ENCODE assay signal across 22 cellular contexts in genomic region chr1:223243441-223244050, GRCh38.
DNase-seq lines count a peak whose midpoint lies in the region; ATAC-seq and TF ChIP-seq lines count a peak whose summit lies in the region.
"Had no signal": no experiment of that assay in that cellular context is flagged by ENCODE, and none has a peak within 500 bp of the region (broad histone marks: within the 10 kb centered on the region; RNA-seq: fewer than 3 reads in every experiment).

No MANE protein-coding gene starts in this region.

- no peak overlapping the region for H3K4me3 Mint-ChIP-seq in H9
- no peak overlapping the region for H3K4me3 Mint-ChIP-seq in central memory CD8-positive, alpha-beta T cell
- no peak overlapping the region for H3K4me3 Mint-ChIP-seq in T-cell
- H3K4me3 Mint-ChIP-seq: CD8-positive, alpha-beta T cell had no signal

- H3K9me3 Mint-ChIP-seq in H9 (no peaks in the 10 kb centered on the region; a peak in 1 of 5 replicates), T-cell (peaks cover 0 to 2% (median 1%) of the 10 kb centered on the region in 3 donors)
- H3K9me3 Mint-ChIP-seq in central memory CD8-positive, alpha-beta T cell: no peaks in the 10 kb centered on the region
- H3K9me3 Mint-ChIP-seq: CD8-positive, alpha-beta T cell had no signal

- no peak overlapping the region; the same call in 1 of the 2 replicates for H3K14ac ChIP-seq in H9 (ENCODE audit: insufficient read depth, low read length)
- H3K14ac ChIP-seq in neuronal stem cell (ENCODE audit: low read length): no peak overlapping the region

- H2BK15ac ChIP-seq in H9 (ENCODE audit: low read depth, low read length): no peak overlapping the region
- no peak overlapping the region for H2BK15ac ChIP-seq in neuronal stem cell (ENCODE audit: low read length)

- no peak for TF ChIP-seq EP300 in ovary (IDR thresholded peaks at IDR 0.05)

- H3T11ph ChIP-seq in H9 (ENCODE audit: low read length): no peak overlapping the region

- H3K36me3 ChIP-seq in KMS-11 (ENCODE audit: insufficient read depth) (no peaks in the 10 kb centered on the region), neuronal stem cell (replicated peaks in 1 of 2; ENCODE audit: control insufficient read depth in 2 of 2, insufficient read depth in 2 of 2, low read length in 2 of 2) (no peaks in the 10 kb centered on the region), ovary (no peaks in the 10 kb centered on the region)

- TF ChIP-seq CTCF in H9 (conservative IDR thresholded peaks at IDR 0.05) (no peak), KMS-11 (conservative IDR thresholded peaks at IDR 0.05; ENCODE audit: low read depth, low read length) (no peak), ovary (IDR thresholded peaks at IDR 0.05) (no peak)

- H2BK5ac ChIP-seq in H9 (ENCODE audit: insufficient read length, low read length) (no peak overlapping the region), neuronal stem cell (ENCODE audit: low read length) (no peak overlapping the region)

- no peak overlapping the region for H3K27ac Mint-ChIP-seq in H9
- peak overlapping the region; percentile 11 for H3K27ac Mint-ChIP-seq in central memory CD8-positive, alpha-beta T cell (ENCODE audit: low read depth)
- no peak overlapping the region for H3K27ac Mint-ChIP-seq in T-cell
- H3K27ac Mint-ChIP-seq: CD8-positive, alpha-beta T cell; IgD-negative memory B cell had no signal

- H3K23me2 ChIP-seq in H9 (ENCODE audit: insufficient read length, low read depth, low read length, poor library complexity, severe bottlenecking): no peaks in the 10 kb centered on the region

- H3K27me3 Mint-ChIP-seq in H9 (ENCODE audit: low read depth) (peaks cover 13% of the 10 kb centered on the region), T-cell (no peaks in the 10 kb centered on the region)
- peaks cover 31% of the 10 kb centered on the region for H3K27me3 Mint-ChIP-seq in central memory CD8-positive, alpha-beta T cell

- H3K4me1 ChIP-seq in H9 (ENCODE audit: insufficient read depth, low read length) (no peaks in the 10 kb centered on the region), KMS-11 (ENCODE audit: low read depth, poor library complexity, severe bottlenecking) (peaks cover 42% of the 10 kb centered on the region), neuronal stem cell (ENCODE audit: control insufficient read depth in 2 of 2, insufficient read depth in 1 of 2, low read depth in 1 of 2, low read length in 2 of 2) (peaks cover 0 to 2% of the 10 kb centered on the region in 2 donors), ovary (ENCODE audit: insufficient read depth) (no peaks in the 10 kb centered on the region)

- POLR2A ChIA-PET in T-cell (lab: Charles Lee): interaction anchor here in 1 of 2 donors (0.5 to 0.8 kb wide), 2 partner anchors 9 to 14 kb away, joined by 3 to 12 read pairs; no protein-coding TSS in a partner anchor

- H2AK5ac ChIP-seq in H9 (ENCODE audit: insufficient read length, low read length) (no peak overlapping the region), neuronal stem cell (ENCODE audit: low read depth, low read length) (no peak overlapping the region)

- H2BK120ac ChIP-seq in H9 (ENCODE audit: low read depth, low read length, poor library complexity, severe bottlenecking) (no peak overlapping the region), neuronal stem cell (ENCODE audit: low read depth, low read length) (no peak overlapping the region)

- ATAC-seq in central memory CD8-positive, alpha-beta T cell (replicated peaks; ENCODE audit: extremely low read depth, poor library complexity, severe bottlenecking): no peak
- ATAC-seq in HG03108 (IDR thresholded peaks at IDR 0.05; ENCODE audit: unreplicated experiment) (no peak), T-cell (replicated peaks in 1 of 4) (no peak)
- ATAC-seq: CD8-positive, alpha-beta T cell; HCT116 had no signal

- H3K4me1 Mint-ChIP-seq in H9 (no peaks in the 10 kb centered on the region), T-cell (peaks cover 38 to 60% (median 48%) of the 10 kb centered on the region in 3 donors)
- H3K4me1 Mint-ChIP-seq in central memory CD8-positive, alpha-beta T cell: peaks cover 5% of the 10 kb centered on the region
- H3K4me1 Mint-ChIP-seq: IgD-negative memory B cell had no signal

- H2BK12ac ChIP-seq in H9 (ENCODE audit: insufficient read length, low read depth, low read length): no peak overlapping the region
- H2BK12ac ChIP-seq in neuronal stem cell (ENCODE audit: low read length): no peak overlapping the region

- H3K9me3 ChIP-seq in H9 (ENCODE audit: control insufficient read depth, low read depth, low read length): no peaks in the 10 kb centered on the region
- H3K9me3 ChIP-seq in neuronal stem cell (replicated peaks in 1 of 2; ENCODE audit: control insufficient read depth in 2 of 2, insufficient read depth in 1 of 2, low read depth in 1 of 2, low read length in 2 of 2): no peaks in the 10 kb centered on the region
- H3K9me3 ChIP-seq in ovary: no peaks in the 10 kb centered on the region

- H3K79me1 ChIP-seq in H9 (ENCODE audit: insufficient read depth, low read depth, low read length, poor library complexity, severe bottlenecking): no peaks in the 10 kb centered on the region
- no peaks in the 10 kb centered on the region for H3K79me1 ChIP-seq in neuronal stem cell (ENCODE audit: low read depth, low read length)

- H3K18ac ChIP-seq in H9 (ENCODE audit: insufficient read length, low read depth, low read length) (no peak overlapping the region), neuronal stem cell (ENCODE audit: low read length) (peak overlapping the region; percentile 38)

- H4K91ac ChIP-seq in H9 (ENCODE audit: insufficient read length, low read depth, low read length) (no peak overlapping the region), neuronal stem cell (ENCODE audit: low read depth, low read length, poor library complexity) (no peak overlapping the region)

- intact Hi-C loops in ovary (cut with DNase I): no loop called here

- no peak overlapping the region for H2BK20ac ChIP-seq in H9 (ENCODE audit: low read depth, low read length, poor library complexity, severe bottlenecking)

- no peak overlapping the region for H2AFZ ChIP-seq in H9 (ENCODE audit: low read length)
- no peak overlapping the region for H2AFZ ChIP-seq in KMS-11 (ENCODE audit: low read depth)
- no peak overlapping the region for H2AFZ ChIP-seq in neuronal stem cell (ENCODE audit: low read length)

- H4K20me1 ChIP-seq in H9 (ENCODE audit: control insufficient read depth, insufficient read depth, insufficient read length) (peaks cover 3% of the 10 kb centered on the region), KMS-11 (ENCODE audit: insufficient read depth) (no peaks in the 10 kb centered on the region)

- peak; percentile 8 for DNase-seq in H9
- no peak for DNase-seq in central memory CD8-positive, alpha-beta T cell (ENCODE audit: low spot score in 2 of 2)
- no peak for DNase-seq in neuronal stem cell (ENCODE audit: low spot score)
- no peak for DNase-seq in ovary
- DNase-seq in T-cell: no peak
- DNase-seq: C1 segment of cervical spinal cord, DMS79 treated with DMSO at 0.1 percent for 48 hours, GF-D8, Kasumi-1, NCI-H1105, NCI-H1436 treated with DMSO at 0.1 percent for 48 hours, NCI-H187 treated with DMSO at 0.1 percent for 48 hours, NCI-H446, NCI-H524 treated with DMSO at 0.1 percent for 48 hours, Right ventricle myocardium superior, RPMI8226 had no signal

- H3K27ac ChIP-seq in H9 (ENCODE audit: insufficient read length, low read depth, low read length) (no peak overlapping the region), KMS-11 (peak overlapping the region; percentile 39), neuronal stem cell (replicated peaks; ENCODE audit: low read length) (no peak overlapping the region), ovary (no peak overlapping the region)
- H3K27ac ChIP-seq: HL-60 had no signal

- H3K36me3 Mint-ChIP-seq in H9 (ENCODE audit: insufficient read depth in 1 of 3, low read depth in 3 of 3) (no peaks in the 10 kb centered on the region), T-cell (peaks cover 4% of the 10 kb centered on the region)
- no peaks in the 10 kb centered on the region for H3K36me3 Mint-ChIP-seq in central memory CD8-positive, alpha-beta T cell (ENCODE audit: insufficient read depth)
- H3K36me3 Mint-ChIP-seq: CD8-positive, alpha-beta T cell; IgD-negative memory B cell had no signal

- H3K23ac ChIP-seq in H9 (ENCODE audit: insufficient read length, low read depth, low read length) (no peak overlapping the region), neuronal stem cell (ENCODE audit: low read depth, low read length, poor library complexity) (no peak overlapping the region)

- WGBS in H9 (ENCODE audit: extremely low coverage, insufficient read length, low lambda C conversion rate): no CpG with 5 or more reads among the region's 6 CpGs
- no CpG with 5 or more reads among the region's 6 CpGs for WGBS in neuronal stem cell (ENCODE audit: extremely low coverage in 2 of 2, insufficient read length in 2 of 2, insufficient replicate concordance in 1 of 2), 2 donors
- 63 to 72% (median 67%) methylated on average over 6 of the region's 6 CpGs for WGBS in ovary, 3 donors

- no peak overlapping the region for H4K5ac ChIP-seq in H9 (ENCODE audit: insufficient read length, low read depth, low read length)

- H3K9ac ChIP-seq in H9 (ENCODE audit: extremely low read depth, insufficient read length, low read length): no peak overlapping the region
- H3K9ac ChIP-seq in KMS-11: no peak overlapping the region
- no peak overlapping the region for H3K9ac ChIP-seq in neuronal stem cell (ENCODE audit: low read depth, low read length, poor library complexity)

- CTCF ChIA-PET in T-cell (lab: Charles Lee): interaction anchor here in 1 of 2 donors (0.5 kb wide), 1 partner anchor 184 kb away, joined by 4 read pairs; no protein-coding TSS in a partner anchor

- H3K4me3 ChIP-seq in KMS-11 (IDR thresholded peaks at IDR 0.05; ENCODE audit: insufficient read depth, low read depth, low read length): no peak overlapping the region
- H3K4me3 ChIP-seq in neuronal stem cell (ENCODE audit: low read length in 2 of 2): no peak overlapping the region
- no peak overlapping the region for H3K4me3 ChIP-seq in ovary

- no peak for TF ChIP-seq POLR2A in ovary (IDR thresholded peaks at IDR 0.05)

- H3K4me2 ChIP-seq in H9 (ENCODE audit: insufficient read depth, insufficient read length, low read length) (no peak overlapping the region), KMS-11 (peak overlapping the region; percentile 27; the same call in 1 of the 2 replicates), neuronal stem cell (ENCODE audit: insufficient read depth, low read length, poor library complexity, severe bottlenecking) (no peak overlapping the region)

- H3K79me2 ChIP-seq in H9 (ENCODE audit: insufficient read depth, low read length): no peaks in the 10 kb centered on the region
- H3K79me2 ChIP-seq in KMS-11 (ENCODE audit: insufficient read depth, low read depth): no peaks in the 10 kb centered on the region

- no peak overlapping the region for H3K56ac ChIP-seq in H9 (ENCODE audit: insufficient read length, low read depth, low read length)

- H4K8ac ChIP-seq in H9 (replicated peaks; ENCODE audit: insufficient read length, low read depth, low read length): no peak overlapping the region
- no peak overlapping the region for H4K8ac ChIP-seq in neuronal stem cell (ENCODE audit: low read depth, low read length)

- H3K27me3 ChIP-seq in H9 (ENCODE audit: insufficient read depth, low read length) (no peaks in the 10 kb centered on the region), KMS-11 (ENCODE audit: insufficient read depth, low read depth) (no peaks in the 10 kb centered on the region), neuronal stem cell (ENCODE audit: control insufficient read depth in 3 of 3, insufficient read depth in 3 of 3, low read depth in 1 of 3, low read length in 3 of 3) (peaks cover 0 to 3% (median 0%) of the 10 kb centered on the region in 3 experiments), ovary (no peaks in the 10 kb centered on the region)

- H3K4ac ChIP-seq in H9 (ENCODE audit: low read depth, low read length) (no peak overlapping the region), neuronal stem cell (ENCODE audit: low read length) (no peak overlapping the region)
